Comparison of ENCODE assay signal across 8 cellular contexts in the genomic region with DNA sequence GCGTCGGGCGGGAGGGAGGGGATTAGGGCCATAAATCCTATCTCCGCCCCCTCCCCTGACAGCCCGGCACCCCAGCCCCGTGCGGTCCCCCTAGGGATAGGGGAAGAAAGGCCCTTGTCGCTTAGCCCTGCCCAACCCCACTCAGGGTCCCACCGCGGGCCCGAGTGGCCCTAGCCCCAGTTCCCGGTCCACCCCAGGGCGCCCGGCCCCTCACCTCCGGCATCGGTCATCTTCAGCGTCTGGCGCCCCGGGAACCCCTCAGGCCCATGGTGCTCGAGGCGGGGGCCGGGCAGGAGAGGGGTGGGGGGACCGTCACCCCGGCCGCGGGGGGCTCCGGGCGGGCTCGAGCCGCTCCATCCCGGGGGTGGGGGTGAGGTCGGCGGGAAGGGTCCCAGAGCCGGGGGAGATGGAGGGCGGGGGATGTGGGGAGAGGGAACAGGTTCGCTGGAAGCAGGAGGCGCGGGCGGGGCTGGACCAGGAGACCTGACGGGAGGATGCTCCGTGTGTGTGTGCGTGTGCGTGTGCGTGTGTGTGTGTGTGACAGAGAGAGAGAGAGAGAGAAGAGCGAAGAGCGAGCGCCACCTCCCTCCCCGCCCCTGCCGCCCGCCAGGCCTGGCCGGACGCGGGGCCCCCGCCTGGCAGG. TPM values are rescaled to one million over a fixed set of nuclear protein-coding genes. Genes with fewer than 3 reads are reported as not detected.
DNase-seq lines count a peak whose midpoint lies in the region; ATAC-seq, FAIRE-seq and TF ChIP-seq lines count a peak whose summit lies in the region.

No MANE protein-coding gene starts in this region.

- peak overlapping the region; percentile 91 for H3K4me3 Mint-ChIP-seq in GM23338
- H3K4me3 Mint-ChIP-seq in neural crest cell = peak overlapping the region; percentile 92

- H3K4me1 Mint-ChIP-seq in GM23338 (peaks cover 63% of the 10 kb centered on the region), neural crest cell (peaks cover 29% of the 10 kb centered on the region)

- H3K4me2 ChIP-seq in GM23338 = peak overlapping the region; percentile 82
- H3K4me2 ChIP-seq in endothelial cell of umbilical vein (ENCODE audit: insufficient read depth, low read length) = no peak overlapping the region

- H3K27me3 ChIP-seq in GM23338 (ENCODE audit: insufficient read depth) (peaks cover 42% of the 10 kb centered on the region), endothelial cell of umbilical vein (ENCODE audit: control insufficient read depth in 2 of 2, insufficient read depth in 2 of 2, low read length in 2 of 2) (no peaks in the 10 kb centered on the region)

- H3K36me3 ChIP-seq in GM23338 (ENCODE audit: insufficient read depth) (no peaks in the 10 kb centered on the region), endothelial cell of umbilical vein (ENCODE audit: control insufficient read depth in 2 of 2, extremely low read depth in 1 of 2, insufficient read depth in 2 of 2, low read length in 2 of 2) (peaks cover 0 to 3% of the 10 kb centered on the region in 2 experiments)

- H3K79me2 ChIP-seq in GM23338 (replicated peaks; ENCODE audit: insufficient read depth) (no peaks in the 10 kb centered on the region), endothelial cell of umbilical vein (ENCODE audit: control insufficient read depth, insufficient read depth, low read length) (no peaks in the 10 kb centered on the region)

- H3K9me3 Mint-ChIP-seq in GM23338 = no peaks in the 10 kb centered on the region
- H3K9me3 Mint-ChIP-seq in neural crest cell = no peaks in the 10 kb centered on the region

- H3K9me3 ChIP-seq in endothelial cell of umbilical vein (replicated peaks; ENCODE audit: control insufficient read depth, insufficient read depth, low read length) = no peaks in the 10 kb centered on the region

- no peak for FAIRE-seq in endothelial cell of umbilical vein (lab: Jason Lieb, UNC)

- ATAC-seq in GM23338 = peak; percentile 7
- ATAC-seq in GM18861 (IDR thresholded peaks at IDR 0.05; ENCODE audit: unreplicated experiment) = no peak
- ATAC-seq in HG03354 (IDR thresholded peaks at IDR 0.05; ENCODE audit: poor library complexity, severe bottlenecking, unreplicated experiment) = no peak
- ATAC-seq in GM21390 (IDR thresholded peaks at IDR 0.05; ENCODE audit: unreplicated experiment) = no peak

- H3K27ac ChIP-seq in GM23338 (ENCODE audit: low read depth) = no peak overlapping the region
- peak overlapping the region; percentile 40; the same call in 1 of the 2 replicates for H3K27ac ChIP-seq in VCaP
- no peak overlapping the region for H3K27ac ChIP-seq in endothelial cell of umbilical vein (ENCODE audit: insufficient read depth, low read depth, low read length)

- intact Hi-C loops in endothelial cell of umbilical vein (cut with micrococcal nuclease) = no loop called here

- POLR2A ChIA-PET in AG04449 (lab: Yijun Ruan, JAX) = interaction anchor here (1.4 kb wide), 1 partner anchor 23 kb away, joined by 5 read pairs; no protein-coding TSS in a partner anchor
- POLR2A ChIA-PET in endothelial cell of umbilical vein (lab: Charles Lee) = no interaction called here

- DNase-seq in AG04449 (ENCODE audit: low read depth, low spot score) = no peak
- peak; percentile 56 for DNase-seq in GM23338 (ENCODE audit: low spot score)
- DNase-seq in endothelial cell of umbilical vein (ENCODE audit: low read depth, low spot score) = no peak
- peak; percentile 53 for DNase-seq in neural crest cell (ENCODE audit: low read depth, low spot score)

- H3K27me3 Mint-ChIP-seq in GM23338 (ENCODE audit: insufficient read depth, low read depth, poor library complexity) = peaks cover 37% of the 10 kb centered on the region
- peaks cover 16% of the 10 kb centered on the region for H3K27me3 Mint-ChIP-seq in neural crest cell (ENCODE audit: low read depth)

- dilution Hi-C loops in endothelial cell of umbilical vein (cut with MboI; ENCODE audit: extremely low pct_ligation_motif_present, low sequenced_read_pairs) = no loop called here

- CTCF ChIA-PET in AG04449 (lab: Yijun Ruan, JAX) = interaction anchor here (0.7 to 2.4 kb wide), 8 partner anchors 10 to 166 kb away, joined by 3 to 14 read pairs (median 4); no protein-coding TSS in a partner anchor
- CTCF ChIA-PET in endothelial cell of umbilical vein (lab: Charles Lee) = interaction anchor here (0.7 to 3.9 kb wide), 10 partner anchors 10 to 163 kb away, joined by 3 to 37 read pairs (median 8); no protein-coding TSS in a partner anchor

- TF ChIP-seq CTCF in AG04449 (IDR thresholded peaks at IDR 0.05; ENCODE audit: insufficient read depth, low read length, missing control alignments) = no peak
- TF ChIP-seq CTCF in GM23338 (conservative IDR thresholded peaks at IDR 0.05; ENCODE audit: low read depth in 2 of 2) = no peak
- TF ChIP-seq CTCF in VCaP (conservative IDR thresholded peaks at IDR 0.05) = no peak
- TF ChIP-seq CTCF in endothelial cell of umbilical vein (IDR thresholded peaks at IDR 0.05; ENCODE audit: extremely low read depth in 1 of 2, insufficient read depth in 1 of 2, low read depth in 1 of 2, low read length in 2 of 2) = no peak
- TF ChIP-seq CTCF in neural crest cell (conservative IDR thresholded peaks at IDR 0.05) = no peak

- H3K9me2 ChIP-seq in GM23338 (ENCODE audit: insufficient read depth) = no peaks in the 10 kb centered on the region

- H4K20me1 ChIP-seq in GM23338 (replicated peaks; ENCODE audit: insufficient read depth) (no peaks in the 10 kb centered on the region), endothelial cell of umbilical vein (replicated peaks; ENCODE audit: control insufficient read depth, extremely low read depth, insufficient read depth, low read length) (no peaks in the 10 kb centered on the region)

- H3K4me1 ChIP-seq in GM23338 (ENCODE audit: insufficient read depth) = peaks cover 34% of the 10 kb centered on the region
- peaks cover 21% of the 10 kb centered on the region for H3K4me1 ChIP-seq in endothelial cell of umbilical vein (ENCODE audit: control insufficient read depth, extremely low read depth, insufficient read depth, low read length)

- BruUV-seq in endothelial cell of umbilical vein (replicated peaks; lab: Mats Ljungman, UMichigan) = no TSS peak

- H3K36me3 Mint-ChIP-seq in GM23338 (ENCODE audit: low read depth) = no peaks in the 10 kb centered on the region
- no peaks in the 10 kb centered on the region for H3K36me3 Mint-ChIP-seq in neural crest cell (ENCODE audit: low read depth)

- H3K4me3 ChIP-seq in AG04449 (ENCODE audit: low read depth, low read length) = peak overlapping the region; percentile 67
- peak overlapping the region; percentile 69 for H3K4me3 ChIP-seq in GM23338
- H3K4me3 ChIP-seq in endothelial cell of umbilical vein (replicated peaks in 1 of 3; ENCODE audit: insufficient read depth in 1 of 3, low read depth in 1 of 3, low read length in 3 of 3) = peak overlapping the region in 2 of 3 experiments; percentile 22 to 53

- H2AFZ ChIP-seq in GM23338 (peak overlapping the region; percentile 23; the same call in 1 of the 2 replicates), endothelial cell of umbilical vein (ENCODE audit: low read depth, low read length) (peak overlapping the region; percentile 40)

- no peaks in the 10 kb centered on the region; the same call in 1 of the 2 replicates for H3F3A ChIP-seq in GM23338 (replicated peaks; ENCODE audit: low read depth)

- H3K27ac Mint-ChIP-seq in GM23338 (no peak overlapping the region), neural crest cell (ENCODE audit: unreplicated experiment) (peak overlapping the region; percentile 71)

- no peak overlapping the region for H3K9ac ChIP-seq in endothelial cell of umbilical vein (replicated peaks; ENCODE audit: extremely low read depth, insufficient read depth, low read length)

- TF ChIP-seq POLR2A in endothelial cell of umbilical vein (IDR thresholded peaks at IDR 0.05; ENCODE audit: low read depth, low read length) = no peak

- H3K9me1 ChIP-seq in endothelial cell of umbilical vein (replicated peaks; ENCODE audit: control insufficient read depth, extremely low read depth, insufficient read depth, low read length) = no peaks in the 10 kb centered on the region

RNA-seq across cellular contexts. Expression of a gene that starts 0.5 kb away (rescaled TPM):
- 1.3 and 4.7 TPM in 2 replicates for total RNA-seq in GM23338 (2014; rRNA removed; shearing (Covaris generic))
- polyA plus RNA-seq in GM23338 (2016; fragmentation: Nextera tagmentation; extraction: Ambion mirVana) (0.70 and 0.97 TPM in 2 replicates), endothelial cell of umbilical vein (6.8 and 9.6 TPM in 2 replicates)
- total RNA-seq in endothelial cell of umbilical vein (15.6 and 16.1 TPM in 2 replicates), neural crest cell (26.1 and 28.7 TPM in 2 replicates)
- polyA plus RNA-seq in endothelial cell of umbilical vein (2011; cell fraction: cytosol; rRNA removed) = 3.5 and 5.3 TPM in 2 replicates
- 18.2 and 24.4 TPM in 2 replicates for polyA plus RNA-seq in endothelial cell of umbilical vein (2011; cell fraction: nucleus; rRNA removed)
- 6.7 and 12.8 TPM in 2 replicates for polyA plus RNA-seq in endothelial cell of umbilical vein (2012)
- polyA minus RNA-seq in endothelial cell of umbilical vein = 5.2 and 7.0 TPM in 2 replicates
- polyA minus RNA-seq in endothelial cell of umbilical vein (2011; cell fraction: cytosol; rRNA and poly(A)+ RNA removed) = not detected
- 5.3 and 9.3 TPM in 2 replicates for polyA minus RNA-seq in endothelial cell of umbilical vein (2011; cell fraction: nucleus; rRNA and poly(A)+ RNA removed)

RNA-seq across cellular contexts. Expression of a gene that starts 21.1 kb away (rescaled TPM):
- total RNA-seq in GM23338 (2014; rRNA removed; shearing (Covaris generic)) = 10.1 and 10.5 TPM in 2 replicates
- polyA plus RNA-seq in GM23338 (2016; fragmentation: Nextera tagmentation; extraction: Ambion mirVana) (1.9 and 2.1 TPM in 2 replicates), endothelial cell of umbilical vein (17.7 and 20.1 TPM in 2 replicates)
- total RNA-seq in endothelial cell of umbilical vein (58.3 and 60.2 TPM in 2 replicates), neural crest cell (67.1 and 68.8 TPM in 2 replicates)
- 16.0 and 16.9 TPM in 2 replicates for polyA plus RNA-seq in endothelial cell of umbilical vein (2011; cell fraction: cytosol; rRNA removed)
- 34.5 and 47.2 TPM in 2 replicates for polyA plus RNA-seq in endothelial cell of umbilical vein (2011; cell fraction: nucleus; rRNA removed)
- polyA plus RNA-seq in endothelial cell of umbilical vein (2012) = 29.3 and 35.0 TPM in 2 replicates
- 19.7 and 28.9 TPM in 2 replicates for polyA minus RNA-seq in endothelial cell of umbilical vein
- 23.5 TPM for polyA minus RNA-seq in endothelial cell of umbilical vein (2011; cell fraction: cytosol; rRNA and poly(A)+ RNA removed)
- polyA minus RNA-seq in endothelial cell of umbilical vein (2011; cell fraction: nucleus; rRNA and poly(A)+ RNA removed) = 7.6 and 14.2 TPM in 2 replicates

RNA-seq across cellular contexts. Expression of a gene that starts 34.3 kb away (rescaled TPM):
- total RNA-seq in GM23338 (2014; rRNA removed; shearing (Covaris generic)) = 11.4 and 15.9 TPM in 2 replicates
- polyA plus RNA-seq in GM23338 (2016; fragmentation: Nextera tagmentation; extraction: Ambion mirVana) (12.0 and 13.2 TPM in 2 replicates), endothelial cell of umbilical vein (114 and 142 TPM in 2 replicates)
- total RNA-seq in endothelial cell of umbilical vein (17.4 and 21.3 TPM in 2 replicates), neural crest cell (21.6 and 24.6 TPM in 2 replicates)
- polyA plus RNA-seq in endothelial cell of umbilical vein (2011; cell fraction: cytosol; rRNA removed) = 55.0 and 58.8 TPM in 2 replicates
- 35.9 and 46.0 TPM in 2 replicates for polyA plus RNA-seq in endothelial cell of umbilical vein (2011; cell fraction: nucleus; rRNA removed)
- 18.9 and 24.0 TPM in 2 replicates for polyA plus RNA-seq in endothelial cell of umbilical vein (2012)
- polyA minus RNA-seq in endothelial cell of umbilical vein = 45.9 and 79.9 TPM in 2 replicates
- 43.0 TPM for polyA minus RNA-seq in endothelial cell of umbilical vein (2011; cell fraction: cytosol; rRNA and poly(A)+ RNA removed)
- 26.8 and 33.9 TPM in 2 replicates for polyA minus RNA-seq in endothelial cell of umbilical vein (2011; cell fraction: nucleus; rRNA and poly(A)+ RNA removed)

RNA-seq across cellular contexts. Expression of a gene that starts 36.4 kb away (rescaled TPM):
- not detected in 2 replicates for total RNA-seq in GM23338 (2014; rRNA removed; shearing (Covaris generic))
- polyA plus RNA-seq in GM23338 (2016; fragmentation: Nextera tagmentation; extraction: Ambion mirVana) = 0.19 TPM in 1 of 2 replicates, not detected in the other
- not detected in 2 replicates for total RNA-seq in endothelial cell of umbilical vein
- polyA plus RNA-seq in endothelial cell of umbilical vein = not detected in 2 replicates
- polyA plus RNA-seq in endothelial cell of umbilical vein (2011; cell fraction: cytosol; rRNA removed) = not detected in 2 replicates
- polyA plus RNA-seq in endothelial cell of umbilical vein (2011; cell fraction: nucleus; rRNA removed) = not detected in 2 replicates
- not detected in 2 replicates for polyA plus RNA-seq in endothelial cell of umbilical vein (2012)
- not detected in 2 replicates for polyA minus RNA-seq in endothelial cell of umbilical vein
- polyA minus RNA-seq in endothelial cell of umbilical vein (2011; cell fraction: cytosol; rRNA and poly(A)+ RNA removed) = not detected
- polyA minus RNA-seq in endothelial cell of umbilical vein (2011; cell fraction: nucleus; rRNA and poly(A)+ RNA removed) = not detected in 2 replicates
- not detected in 2 replicates for total RNA-seq in neural crest cell

Comparison
In these comparisons a context has a peak if more than half of its experiments do, and no peak if none do; other contexts are left out.
1. DNase-seq: peak in GM23338 (single experiment) and neural crest cell (single experiment); none in AG04449 (single experiment) and endothelial cell of umbilical vein (single experiment).
2. Peak in every context shown above with its lines, with median percentiles within 50 percentile points of each other: H3K4me3 ChIP-seq.